7 cellular contexts compared by ENCODE assay signal in genomic region chr20:34824861-34825529, GRCh38. TPM values are rescaled to one million over a fixed set of nuclear protein-coding genes. Genes with fewer than 3 reads are reported as not detected.
DNase-seq lines count a peak whose midpoint lies in the region; ATAC-seq and TF ChIP-seq lines count a peak whose summit lies in the region.

No MANE protein-coding gene starts in this region.

- POLR2A ChIA-PET in activated CD4-positive, alpha-beta T cell treated with anti-CD3 and anti-CD28 coated beads for 36 hours (lab: Charles Lee) = no interaction called here

- no peaks in the 10 kb centered on the region for H3K27me3 Mint-ChIP-seq in activated CD4-positive, alpha-beta T cell treated with anti-CD3 and anti-CD28 coated beads for 36 hours

- H3K4me3 Mint-ChIP-seq in activated CD4-positive, alpha-beta T cell treated with anti-CD3 and anti-CD28 coated beads for 36 hours = peak overlapping the region; percentile 86

- no peak for TF ChIP-seq POLR2A in GM18505 (IDR thresholded peaks at IDR 0.05; ENCODE audit: borderline replicate concordance, extremely low read depth, insufficient read depth, insufficient read length)

- DNase-seq in NCI-H1930 (lab: John Stamatoyannopoulos, UW) (peak; percentile 17 to 62), choroid plexus epithelial cell (ENCODE audit: low read depth) (peak; percentile 38), left colon (peak; percentile 50 to 76)
- DNase-seq in activated CD4-positive, alpha-beta T cell treated with anti-CD3 and anti-CD28 coated beads for 36 hours = peak; percentile 86
- DNase-seq in stimulated activated CD4-positive, alpha-beta T cell treated with anti-CD3 and anti-CD28 coated beads, Interleukin-1b, Interleukin-23, amount 100 ng/mL, for 48 hours = peak; percentile 64

- no peak for TF ChIP-seq CTCF in choroid plexus epithelial cell (conservative IDR thresholded peaks at IDR 0.05; ENCODE audit: low read depth, low read length)

- no peaks in the 10 kb centered on the region for H3K36me3 Mint-ChIP-seq in activated CD4-positive, alpha-beta T cell treated with anti-CD3 and anti-CD28 coated beads for 36 hours (ENCODE audit: low read depth)

- peak overlapping the region; percentile 95 for H3K27ac Mint-ChIP-seq in activated CD4-positive, alpha-beta T cell treated with anti-CD3 and anti-CD28 coated beads for 36 hours

- CTCF ChIA-PET in activated CD4-positive, alpha-beta T cell treated with anti-CD3 and anti-CD28 coated beads for 36 hours (lab: Charles Lee) = interaction anchor here (1.0 kb wide), 1 partner anchor 18 kb away, joined by 5 read pairs; no protein-coding TSS in a partner anchor

- peak overlapping the region; percentile 89 for H3K4me3 ChIP-seq in choroid plexus epithelial cell (ENCODE audit: low read depth, low read length)

- H3K9me3 Mint-ChIP-seq in activated CD4-positive, alpha-beta T cell treated with anti-CD3 and anti-CD28 coated beads for 36 hours (ENCODE audit: low read depth) = no peaks in the 10 kb centered on the region

- H3K4me1 Mint-ChIP-seq in activated CD4-positive, alpha-beta T cell treated with anti-CD3 and anti-CD28 coated beads for 36 hours = peaks cover 31% of the 10 kb centered on the region

- peak; percentile 78 for ATAC-seq in GM18505 (IDR thresholded peaks at IDR 0.05; ENCODE audit: unreplicated experiment)
- peak; percentile 83 for ATAC-seq in HG02642 (IDR thresholded peaks at IDR 0.05; ENCODE audit: poor library complexity, unreplicated experiment)
- peak; percentile 84 for ATAC-seq in activated CD4-positive, alpha-beta T cell treated with anti-CD3 and anti-CD28 coated beads for 36 hours
- ATAC-seq in left colon = peak; percentile 72

- intact Hi-C loops in activated CD4-positive, alpha-beta T cell treated with anti-CD3 and anti-CD28 coated beads for 36 hours (cut with DNase I, micrococcal nuclease) = loop anchor here (1.0 to 10.0 kb wide), 18 partner anchors 47 to 1130 kb away; partner anchors contain the start of genes GGT7 (in 2 of the 2), TRPC4AP (in 2 of the 2), ACSS2 (in 1 of the 2) and AHCY (in 1 of the 2)
- intact Hi-C loops in left colon (cut with DNase I, micrococcal nuclease) = no loop called here

RNA-seq across cellular contexts. Expression of gene NCOA6, which starts 0.5 kb away (rescaled TPM):
- total RNA-seq in activated CD4-positive, alpha-beta T cell treated with anti-CD3 and anti-CD28 coated beads for 36 hours = 10 to 100 TPM; 20.3 to 31.1 TPM
- total RNA-seq in left colon = 10 to 100 TPM; 36.1 to 40.0 TPM

RNA-seq across cellular contexts. Expression of gene GGT7, which starts 47.7 kb away (rescaled TPM):
- total RNA-seq in activated CD4-positive, alpha-beta T cell treated with anti-CD3 and anti-CD28 coated beads for 36 hours = 10 to 100 TPM; 12.7 to 15.0 TPM
- total RNA-seq in left colon = 10 to 100 TPM; 20.5 to 22.5 TPM

RNA-seq across cellular contexts. Expression of gene ACSS2, which starts 51.4 kb away (rescaled TPM):
- total RNA-seq in activated CD4-positive, alpha-beta T cell treated with anti-CD3 and anti-CD28 coated beads for 36 hours = 10 to 100 TPM; 29.9 to 35.1 TPM
- 100 to 1,000 TPM; 343 to 383 TPM for total RNA-seq in left colon

Comparison
In these comparisons a context has a peak if more than half of its experiments do, and no peak if none do; other contexts are left out.
1. Peak in every context shown above with its lines: DNase-seq, ATAC-seq and H3K4me3 ChIP-seq.
2. RNA of gene ACSS2, which starts 51.4 kb away (total RNA-seq): 343 to 383 TPM in left colon; 29.9 to 35.1 TPM in activated CD4-positive, alpha-beta T cell treated with anti-CD3 and anti-CD28 coated beads for 36 hours; every median in the first group is over 4 times any median in the second.
3. intact Hi-C loops: an anchor here in activated CD4-positive, alpha-beta T cell treated with anti-CD3 and anti-CD28 coated beads for 36 hours (1.0 to 10.0 kb wide); none called in left colon.